Comparison of ENCODE assay signal across 8 cellular contexts in the genomic region with DNA sequence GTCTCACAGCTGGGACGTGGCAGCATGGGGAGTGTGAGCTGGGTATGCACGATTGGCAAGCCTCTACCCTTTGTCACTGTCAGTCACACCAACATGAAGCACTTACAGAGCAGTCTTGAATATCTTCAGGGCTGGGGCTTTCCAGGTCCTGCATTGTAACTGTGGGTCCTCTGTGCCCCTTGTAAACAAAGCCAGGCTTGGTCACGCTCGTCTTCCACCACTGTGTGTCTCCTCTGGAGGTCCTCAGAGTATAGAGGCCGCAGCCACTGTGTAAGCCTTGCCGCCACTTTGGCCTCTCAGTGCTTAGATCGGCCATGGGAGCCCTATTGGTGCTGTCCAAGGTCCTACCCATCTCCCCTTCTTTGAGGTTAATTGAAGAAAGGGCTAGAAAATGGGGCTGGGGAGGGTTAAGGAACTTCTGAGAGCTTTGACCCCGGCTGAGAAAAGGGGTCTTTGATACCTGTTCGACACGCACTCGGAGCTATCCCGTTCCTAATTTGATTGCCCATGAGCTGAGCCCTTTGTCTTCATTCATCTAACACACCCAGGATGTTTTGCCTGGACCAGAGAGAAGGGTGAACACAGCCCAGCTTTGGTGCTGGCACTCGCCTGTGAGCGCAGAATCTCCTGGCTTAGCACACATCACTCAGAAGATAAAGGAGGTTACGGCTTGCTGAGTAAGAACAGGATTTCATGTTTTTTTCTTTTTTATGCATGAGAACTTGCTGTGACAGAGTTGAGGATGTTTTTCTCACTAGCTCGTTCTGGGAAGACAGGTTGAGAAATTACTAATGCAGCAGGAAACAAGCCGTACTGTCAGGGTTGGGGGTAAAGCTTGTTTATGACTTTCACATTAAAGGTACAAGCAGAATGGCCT.
DNase-seq lines count a peak whose midpoint lies in the region; ATAC-seq and TF ChIP-seq lines count a peak whose summit lies in the region.

No MANE protein-coding gene starts in this region.

- no peaks in the 10 kb centered on the region for H3K27me3 ChIP-seq in lower lobe of right lung (ENCODE audit: low read depth)

- H3K27ac ChIP-seq in lower lobe of right lung: no peak overlapping the region

- ATAC-seq in GM21529 (IDR thresholded peaks at IDR 0.05; ENCODE audit: unreplicated experiment): peak; percentile 71
- ATAC-seq in esophagus mucosa: peak; percentile 55
- no peak for ATAC-seq in lower lobe of right lung

- in situ Hi-C loops in GM13976 (cut with MboI; ENCODE audit: low sequenced_read_pairs, unreplicated experiment): no loop called here

- no peaks in the 10 kb centered on the region for H3K36me3 ChIP-seq in lower lobe of right lung

- TF ChIP-seq CTCF in GM13976 (IDR thresholded peaks at IDR 0.05; ENCODE audit: borderline replicate concordance, control extremely low read depth, extremely low read depth, insufficient read depth, missing control alignments) (no peak), lower lobe of right lung (IDR thresholded peaks at IDR 0.05) (no peak)

- intact Hi-C loops in lower lobe of right lung (cut with DNase I): no loop called here

- no peaks in the 10 kb centered on the region for H3K9me3 ChIP-seq in lower lobe of right lung

- DNase-seq in GM13976 (ENCODE audit: low spot score) (peak; percentile 73), HuH-7 (ENCODE audit: low spot score) (peak; percentile 21), NCI-H82 treated with DMSO at 0.1 percent for 48 hours (lab: John Stamatoyannopoulos, UW; ENCODE audit: unreplicated experiment) (no peak), lower lobe of right lung (no peak), EL (no peak), nucleus accumbens (lab: John Stamatoyannopoulos, UW) (no peak)

- H3K4me3 ChIP-seq in lower lobe of right lung: no peak overlapping the region

- peaks cover 4% of the 10 kb centered on the region for H3K4me1 ChIP-seq in lower lobe of right lung

Comparison
In these comparisons a context has a peak if more than half of its experiments do, and no peak if none do; other contexts are left out.
1. DNase-seq: peak in GM13976 (single experiment) and HuH-7 (single experiment); none in NCI-H82 treated with DMSO at 0.1 percent for 48 hours (single experiment), lower lobe of right lung (single experiment), EL (single experiment) and nucleus accumbens (0 of 56).
2. ATAC-seq: peak in GM21529 (single experiment) and esophagus mucosa (single experiment); none in lower lobe of right lung (0 of 2).